In the genomic region with DNA sequence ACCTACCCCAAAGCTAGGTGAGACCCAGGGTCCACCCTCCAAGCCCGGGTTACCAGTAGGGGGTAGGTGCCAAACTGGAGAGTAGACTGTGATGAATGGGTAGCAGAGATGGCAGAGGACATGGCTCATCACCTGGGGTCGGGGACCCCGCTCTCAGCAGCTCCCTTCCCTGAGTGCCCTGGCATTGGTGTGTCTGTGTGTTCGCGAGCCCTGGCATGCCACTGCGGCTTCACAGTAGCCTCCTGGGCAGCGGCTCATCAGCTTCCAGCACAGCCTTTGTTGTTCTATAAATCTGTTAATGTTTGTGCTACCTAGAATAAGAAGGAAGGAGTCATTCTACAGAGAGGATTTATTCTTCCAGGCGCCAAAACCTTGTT, we compare ENCODE assay signal across 9 cellular contexts.
DNase-seq lines count a peak whose midpoint lies in the region; ATAC-seq and TF ChIP-seq lines count a peak whose summit lies in the region.
"Had no signal": no experiment of that assay in that cellular context is flagged by ENCODE, and none has a peak within 500 bp of the region (broad histone marks: within the 10 kb centered on the region; RNA-seq: fewer than 3 reads in every experiment).

No MANE protein-coding gene starts in this region.

- no peak overlapping the region for H3K9ac ChIP-seq in PC-3 (ENCODE audit: low read length)

- no peak for TF ChIP-seq CTCF in HL-60 (IDR thresholded peaks at IDR 0.05; ENCODE audit: insufficient read depth, low read length)
- TF ChIP-seq CTCF in esophagus squamous epithelium (IDR thresholded peaks at IDR 0.05): no peak
- no peak for TF ChIP-seq CTCF in PC-3 (conservative IDR thresholded peaks at IDR 0.05; ENCODE audit: low read depth, low read length)

- peak overlapping the region; percentile 89 for H3K27ac Mint-ChIP-seq in activated CD4-positive, alpha-beta memory T cell treated with anti-CD3 and anti-CD28 coated beads for 36 hours

- no peak for TF ChIP-seq POLR2A in esophagus squamous epithelium (IDR thresholded peaks at IDR 0.05)

- H4K20me1 ChIP-seq in PC-3 (ENCODE audit: low read length): no peaks in the 10 kb centered on the region

- no peak overlapping the region for H2AFZ ChIP-seq in PC-3 (ENCODE audit: low read length)

- H3K79me2 ChIP-seq in PC-3 (ENCODE audit: low read length): no peaks in the 10 kb centered on the region

- ATAC-seq in HG03520 (IDR thresholded peaks at IDR 0.05; ENCODE audit: unreplicated experiment): no peak
- ATAC-seq in PC-3: no peak
- ATAC-seq in GM18517 (IDR thresholded peaks at IDR 0.05; ENCODE audit: unreplicated experiment): no peak

- WGBS in esophagus squamous epithelium, 2 donors: 27 to 41% methylated on average over 2 to 7 of the region's 8 CpGs

- no TSS peak for BruUV-seq in PC-3 (replicated peaks; lab: Mats Ljungman, UMichigan)

- peaks cover 0 to 10% (median 0%) of the 10 kb centered on the region in 3 donors for H3K9me3 ChIP-seq in esophagus squamous epithelium
- no peaks in the 10 kb centered on the region for H3K9me3 ChIP-seq in PC-3 (ENCODE audit: low read length)

- H3K4me3 ChIP-seq in HL-60 (replicated peaks; ENCODE audit: insufficient read depth, low read length) (no peak overlapping the region), esophagus squamous epithelium (peak overlapping the region in 1 of 4 donors; percentile 13), skin epidermis (no peak overlapping the region), PC-3 (ENCODE audit: low read length) (no peak overlapping the region)

- POLR2A ChIA-PET in activated CD4-positive, alpha-beta memory T cell treated with anti-CD3 and anti-CD28 coated beads for 36 hours (lab: Charles Lee): interaction anchor here (1.4 kb wide), 1 partner anchor 75 kb away, joined by 3 read pairs; no protein-coding TSS in a partner anchor
- POLR2A ChIA-PET in PC-3 (lab: Charles Lee; ENCODE audit: unreplicated experiment): no interaction called here

- H3K27me3 Mint-ChIP-seq in activated CD4-positive, alpha-beta memory T cell treated with anti-CD3 and anti-CD28 coated beads for 36 hours: no peaks in the 10 kb centered on the region

- no peaks in the 10 kb centered on the region for H3K27me3 ChIP-seq in HL-60 (ENCODE audit: insufficient read depth, poor library complexity, severe bottlenecking)
- H3K27me3 ChIP-seq in esophagus squamous epithelium: no peaks in the 10 kb centered on the region
- no peaks in the 10 kb centered on the region for H3K27me3 ChIP-seq in PC-3 (ENCODE audit: low read length)

- H3K27ac ChIP-seq in HL-60 (replicated peaks): peak overlapping the region; percentile 63
- H3K27ac ChIP-seq in esophagus squamous epithelium: peak overlapping the region; percentile 72 to 92 (median 83)
- H3K27ac ChIP-seq in skin epidermis: peak overlapping the region; percentile 26 to 94 (median 82)
- no peak overlapping the region for H3K27ac ChIP-seq in PC-3 (ENCODE audit: low read length)

- H3K36me3 ChIP-seq in esophagus squamous epithelium: peaks cover 0 to 18% (median 0%) of the 10 kb centered on the region in 3 donors
- no peaks in the 10 kb centered on the region for H3K36me3 ChIP-seq in PC-3 (ENCODE audit: low read depth, low read length)

- H3K9me2 ChIP-seq in PC-3 (replicated peaks; ENCODE audit: low read length): no peaks in the 10 kb centered on the region

- peaks cover 13% of the 10 kb centered on the region for H3K36me3 Mint-ChIP-seq in activated CD4-positive, alpha-beta memory T cell treated with anti-CD3 and anti-CD28 coated beads for 36 hours

- DNase-seq in HL-60 (ENCODE audit: low read depth in 1 of 2, low spot score in 1 of 2) (no peak), esophagus squamous epithelium (lab: John Stamatoyannopoulos, UW) (no peak), NCI-H446 (lab: John Stamatoyannopoulos, UW) (no peak), PC-3 (no peak)
- DNase-seq in activated CD4-positive, alpha-beta memory T cell treated with anti-CD3 and anti-CD28 coated beads for 36 hours: no peak
- DNase-seq: NCI-H69 had no signal

- H3K4me1 Mint-ChIP-seq in activated CD4-positive, alpha-beta memory T cell treated with anti-CD3 and anti-CD28 coated beads for 36 hours (ENCODE audit: low read depth): peaks cover 76% of the 10 kb centered on the region

- no peaks in the 10 kb centered on the region for H3F3A ChIP-seq in PC-3 (ENCODE audit: low read length, unreplicated experiment)

- H3K9me3 Mint-ChIP-seq in activated CD4-positive, alpha-beta memory T cell treated with anti-CD3 and anti-CD28 coated beads for 36 hours: peaks cover 21% of the 10 kb centered on the region

- no peak overlapping the region for H3K4me2 ChIP-seq in PC-3 (ENCODE audit: low read length)

- intact Hi-C loops in activated CD4-positive, alpha-beta memory T cell treated with anti-CD3 and anti-CD28 coated beads for 36 hours (cut with micrococcal nuclease): loop anchor here (2.0 to 10.0 kb wide), 3 partner anchors 75 to 531 kb away; a partner anchor contains a TSS
- intact Hi-C loops in esophagus squamous epithelium (cut with DNase I): no loop called here
- intact Hi-C loops in PC-3 (cut with micrococcal nuclease): no loop called here

- H3K4me3 Mint-ChIP-seq in activated CD4-positive, alpha-beta memory T cell treated with anti-CD3 and anti-CD28 coated beads for 36 hours: peak overlapping the region; percentile 45

- CTCF ChIA-PET in activated CD4-positive, alpha-beta memory T cell treated with anti-CD3 and anti-CD28 coated beads for 36 hours (lab: Charles Lee): interaction anchor here (0.6 to 3.0 kb wide), 15 partner anchors 9 to 530 kb away, joined by 3 to 22 read pairs (median 4); a partner anchor contains a TSS
- CTCF ChIA-PET in PC-3 (lab: Charles Lee): no interaction called here

- H3K4me1 ChIP-seq in esophagus squamous epithelium (peaks cover 19 to 57% (median 26%) of the 10 kb centered on the region in 3 donors), PC-3 (ENCODE audit: insufficient read depth, low read length) (no peaks in the 10 kb centered on the region)
